ENCODE assay signal across 18 cellular contexts in genomic region chr2:152354069-152354755, GRCh38. TPM values are rescaled to one million over a fixed set of nuclear protein-coding genes. Genes with fewer than 3 reads are reported as not detected.
A peak's percentile ranks its signal among the peaks of the same experiment; 100 is the strongest.
DNase-seq lines count a peak whose midpoint lies in the region; ATAC-seq and TF ChIP-seq lines count a peak whose summit lies in the region.
"Had no signal": no experiment of that assay in that cellular context is flagged by ENCODE, and none has a peak within 500 bp of the region (broad histone marks: within the 10 kb centered on the region; RNA-seq: fewer than 3 reads in every experiment).

No MANE protein-coding gene starts in this region.

- no peak overlapping the region for H2AK5ac ChIP-seq in mesenchymal stem cell (ENCODE audit: low read length, severe bottlenecking)

- no peak overlapping the region for H4K8ac ChIP-seq in mesenchymal stem cell (ENCODE audit: low read length)

- TF ChIP-seq CTCF in tibial artery (IDR thresholded peaks at IDR 0.05) (no peak), WERI-Rb-1 (IDR thresholded peaks at IDR 0.05; ENCODE audit: low read depth, low read length) (no peak)

- H3K27me3 ChIP-seq in right cardiac atrium (ENCODE audit: control insufficient read depth, insufficient read depth) (no peaks in the 10 kb centered on the region), mesenchymal stem cell (ENCODE audit: control insufficient read depth in 1 of 2, insufficient read depth in 1 of 2, low read length in 2 of 2) (no peaks in the 10 kb centered on the region), tibial artery (no peaks in the 10 kb centered on the region), WERI-Rb-1 (ENCODE audit: insufficient read depth, low read depth, severe bottlenecking) (no peaks in the 10 kb centered on the region)
- H3K27me3 ChIP-seq: left lung, neutrophil, SJCRH30 had no signal

- DNase-seq in right cardiac atrium (no peak), Right ventricle myocardium inferior (ENCODE audit: missing footprints) (no peak), caudate nucleus (lab: John Stamatoyannopoulos, UW) (no peak), mesenchymal stem cell (no peak), tibial artery (no peak), foreskin melanocyte (no peak), WERI-Rb-1 (no peak)
- DNase-seq: activated CD4-positive, alpha-beta T cell treated with anti-CD3 and anti-CD28 coated beads for 48 hours; left lung; NCI-H187 treated with DMSO at 0.1 percent for 48 hours; PC-3; SJCRH30; stimulated activated CD8-positive, alpha-beta memory T cell treated with anti-CD3 and anti-CD28 coated beads, Interleukin-4, amount 100 ng/mL, for 48 hours; T-helper 1 cell had no signal

- H3K14ac ChIP-seq in mesenchymal stem cell (ENCODE audit: low read length in 2 of 2) = no peak overlapping the region

- no peak overlapping the region for H2BK120ac ChIP-seq in mesenchymal stem cell (ENCODE audit: low read depth, low read length)

- H4K91ac ChIP-seq in mesenchymal stem cell (ENCODE audit: low read length) = no peak overlapping the region

- peaks cover 11% of the 10 kb centered on the region for H3K79me1 ChIP-seq in mesenchymal stem cell (replicated peaks; ENCODE audit: low read length, poor library complexity, severe bottlenecking)

- no peak overlapping the region for H3K4ac ChIP-seq in mesenchymal stem cell (ENCODE audit: low read depth in 1 of 2, low read length in 2 of 2)

- H2AFZ ChIP-seq in mesenchymal stem cell (ENCODE audit: low read depth, low read length) = no peak overlapping the region

- H3K9me3 ChIP-seq in right cardiac atrium (ENCODE audit: control insufficient read depth, low read length) (no peaks in the 10 kb centered on the region), mesenchymal stem cell (ENCODE audit: control insufficient read depth, low read length) (no peaks in the 10 kb centered on the region), tibial artery (no peaks in the 10 kb centered on the region), WERI-Rb-1 (ENCODE audit: severe bottlenecking) (no peaks in the 10 kb centered on the region)
- H3K9me3 ChIP-seq: left lung, neutrophil, SJCRH30 had no signal

- H3K4me2 ChIP-seq in mesenchymal stem cell (ENCODE audit: low read length, poor library complexity, severe bottlenecking) = no peak overlapping the region

- ATAC-seq in right cardiac atrium = peak; percentile 67 to 69
- no peak for ATAC-seq in Right ventricle myocardium inferior
- no peak for ATAC-seq in HG03039 (IDR thresholded peaks at IDR 0.05; ENCODE audit: unreplicated experiment)
- ATAC-seq: activated T-helper 17 cell treated with anti-CD3 and anti-CD28 coated beads, Interleukin-2, amount 50 U/mL, for 72 hours; K562; left lung; PC-3 had no signal

- H3K4me3 ChIP-seq in right cardiac atrium (ENCODE audit: low read length) = no peak overlapping the region
- peak overlapping the region in 1 of 2 experiments; percentile 32 for H3K4me3 ChIP-seq in mesenchymal stem cell (ENCODE audit: insufficient read depth in 1 of 2, low read depth in 1 of 2, low read length in 2 of 2)
- H3K4me3 ChIP-seq in tibial artery = no peak overlapping the region
- H3K4me3 ChIP-seq in WERI-Rb-1 (ENCODE audit: low read depth, low read length) = no peak overlapping the region
- H3K4me3 ChIP-seq: K562, left lung, SJCRH30 had no signal

- 52% methylated on average over 4 of the region's 4 CpGs for WGBS in right cardiac atrium
- WGBS in mesenchymal stem cell = 94% methylated on average over 4 of the region's 4 CpGs

- no peak overlapping the region for H2BK15ac ChIP-seq in mesenchymal stem cell (ENCODE audit: low read depth, poor library complexity, severe bottlenecking)

- H2BK5ac ChIP-seq in mesenchymal stem cell (ENCODE audit: low read depth, low read length, poor library complexity, severe bottlenecking) = no peak overlapping the region

- H3K18ac ChIP-seq in mesenchymal stem cell (ENCODE audit: low read depth in 1 of 2, low read length in 2 of 2) = no peak overlapping the region

- H3K9ac ChIP-seq in mesenchymal stem cell (ENCODE audit: low read length) = peak overlapping the region; percentile 50

- H2BK12ac ChIP-seq in mesenchymal stem cell (ENCODE audit: low read length in 2 of 2) = no peak overlapping the region

- peaks cover 2% of the 10 kb centered on the region for H3K4me1 ChIP-seq in right cardiac atrium (ENCODE audit: control insufficient read depth, insufficient read depth, low read length)
- no peaks in the 10 kb centered on the region for H3K4me1 ChIP-seq in mesenchymal stem cell (ENCODE audit: control insufficient read depth, insufficient read depth, low read depth, low read length)
- peaks cover 0 to 24% (median 16%) of the 10 kb centered on the region in 4 donors for H3K4me1 ChIP-seq in tibial artery

- intact Hi-C loops in right cardiac atrium (cut with DNase I) (no loop called here), Right ventricle myocardium inferior (cut with DNase I) (no loop called here), tibial artery (cut with DNase I; ENCODE audit: low total_unique reads) (no loop called here)

- H3K36me3 ChIP-seq in mesenchymal stem cell (ENCODE audit: control insufficient read depth in 1 of 2, insufficient read depth in 2 of 2, low read depth in 1 of 2, low read length in 2 of 2) (peaks cover 4 to 18% of the 10 kb centered on the region in 2 experiments), tibial artery (no peaks in the 10 kb centered on the region), WERI-Rb-1 (no peaks in the 10 kb centered on the region)
- H3K36me3 ChIP-seq: left lung, neutrophil, SJCRH30 had no signal

- H3K27ac ChIP-seq in right cardiac atrium (ENCODE audit: low read length) (no peak overlapping the region), caudate nucleus (ENCODE audit: low read depth, low read length) (peak overlapping the region; percentile 88), mesenchymal stem cell (ENCODE audit: low read length, poor library complexity, severe bottlenecking) (no peak overlapping the region), tibial artery (peak overlapping the region; percentile 45 to 62), WERI-Rb-1 (no peak overlapping the region)
- H3K27ac ChIP-seq: neutrophil, SJCRH30 had no signal

- H3K23ac ChIP-seq in mesenchymal stem cell (ENCODE audit: low read length in 2 of 2) = no peak overlapping the region

RNA-seq across cellular contexts. Expression of gene FMNL2, which starts 19.2 kb away (rescaled TPM):
- total RNA-seq in right cardiac atrium (10 to 100 TPM in 2 of 4 donors, 1 to 10 TPM in 2; 7.2 to 10.8 (median 9.9) TPM), Right ventricle myocardium inferior (7.2 TPM)
- 7.9 TPM for polyA plus RNA-seq in right cardiac atrium
- 15.4 TPM for polyA plus RNA-seq in mesenchymal stem cell (2013, experiment 1 of 2)
- polyA plus RNA-seq in mesenchymal stem cell (2013, experiment 2 of 2) = 15.7 TPM

Comparison
In these comparisons a context has a peak if more than half of its experiments do, and no peak if none do; other contexts are left out.
1. ATAC-seq: peak in right cardiac atrium (2 of 2); none in Right ventricle myocardium inferior (single experiment) and HG03039 (single experiment).
2. H3K27ac ChIP-seq: peak in caudate nucleus (single experiment) and tibial artery (2 of 2); none in right cardiac atrium (single experiment), mesenchymal stem cell (single experiment) and WERI-Rb-1 (single experiment).